13 cellular contexts compared by ENCODE assay signal in the genomic region with DNA sequence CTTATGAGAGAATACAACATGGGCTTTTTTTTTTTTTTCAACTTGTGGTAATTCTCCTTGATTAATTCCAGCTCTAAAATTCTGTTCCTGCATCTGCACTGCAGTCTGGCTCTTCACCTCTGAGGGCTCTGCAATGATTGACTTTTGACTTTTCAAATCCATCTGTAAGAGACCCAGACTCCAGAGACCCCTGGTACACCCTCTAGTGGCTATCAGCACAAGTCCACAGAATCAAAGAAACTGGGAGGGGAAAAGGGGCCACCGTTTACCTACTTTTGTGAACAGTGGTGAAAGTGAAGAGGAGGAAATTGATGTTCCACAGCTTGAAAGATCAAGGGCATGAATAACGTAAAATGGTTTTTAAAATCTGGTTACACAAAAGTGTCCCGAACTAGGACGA.
DNase-seq lines count a peak whose midpoint lies in the region; ATAC-seq and TF ChIP-seq lines count a peak whose summit lies in the region.
"Had no signal": no experiment of that assay in that cellular context is flagged by ENCODE, and none has a peak within 500 bp of the region (broad histone marks: within the 10 kb centered on the region; RNA-seq: fewer than 3 reads in every experiment).

No MANE protein-coding gene starts in this region.

- H2AFZ ChIP-seq in OCI-LY7 (ENCODE audit: low read length), result no peak overlapping the region

- TF ChIP-seq POLR2A in GM18505 (IDR thresholded peaks at IDR 0.05; ENCODE audit: borderline replicate concordance, extremely low read depth, insufficient read depth, insufficient read length), result no peak

- H3K36me3 ChIP-seq in cardiac muscle cell (no peaks in the 10 kb centered on the region), left ventricle myocardium inferior (no peaks in the 10 kb centered on the region), OCI-LY7 (ENCODE audit: insufficient read depth, low read length) (no peaks in the 10 kb centered on the region), upper lobe of right lung (no peaks in the 10 kb centered on the region)
- H3K36me3 ChIP-seq: pancreas had no signal

- no peak for DNase-seq in cardiac muscle cell (ENCODE audit: low read depth in 1 of 2, low spot score in 1 of 2)
- no peak for DNase-seq in left ventricle myocardium inferior
- no peak for DNase-seq in OCI-LY7 (ENCODE audit: low spot score)
- no peak for DNase-seq in fibroblast of villous mesenchyme (ENCODE audit: low read depth)
- DNase-seq in upper lobe of right lung, result no peak
- DNase-seq in NCI-H2107 (lab: John Stamatoyannopoulos, UW), result no peak
- DNase-seq in AG20443 (ENCODE audit: low spot score), result no peak
- DNase-seq: activated CD4-positive, alpha-beta T cell treated with anti-CD3 and anti-CD28 coated beads for 48 hours; DMS79 treated with DMSO at 0.1 percent for 48 hours; GOT3; NCI-H146; pancreas had no signal

- no peaks in the 10 kb centered on the region for H3K79me2 ChIP-seq in OCI-LY7 (ENCODE audit: insufficient read depth, low read depth, low read length)

- POLR2A ChIA-PET in OCI-LY7 (lab: Charles Lee), result no interaction called here

- H3K4me2 ChIP-seq in OCI-LY7 (ENCODE audit: low read length), result no peak overlapping the region

- H3K4me1 ChIP-seq in cardiac muscle cell (ENCODE audit: low read depth) (peaks cover 44% of the 10 kb centered on the region), left ventricle myocardium inferior (peaks cover 5% of the 10 kb centered on the region), OCI-LY7 (ENCODE audit: insufficient read depth, low read length, poor library complexity, severe bottlenecking) (no peaks in the 10 kb centered on the region), upper lobe of right lung (peaks cover 3% of the 10 kb centered on the region)
- H3K4me1 ChIP-seq: pancreas had no signal

- no peaks in the 10 kb centered on the region for H3K27me3 ChIP-seq in cardiac muscle cell
- H3K27me3 ChIP-seq in left ventricle myocardium inferior (ENCODE audit: low read depth), result no peaks in the 10 kb centered on the region
- H3K27me3 ChIP-seq in upper lobe of right lung, result no peaks in the 10 kb centered on the region
- H3K27me3 ChIP-seq: pancreas had no signal

- H3K9me2 ChIP-seq in OCI-LY7 (ENCODE audit: insufficient read depth, low read length), result no peaks in the 10 kb centered on the region

- CTCF ChIA-PET in OCI-LY7 (lab: Charles Lee; ENCODE audit: unreplicated experiment), result no interaction called here

- no peaks in the 10 kb centered on the region for H4K20me1 ChIP-seq in OCI-LY7 (ENCODE audit: insufficient read depth, low read length)

- BruUV-seq in OCI-LY7 (replicated peaks; lab: Mats Ljungman, UMichigan), result no TSS peak

- no peak for ATAC-seq in upper lobe of right lung
- ATAC-seq in GM18505 (IDR thresholded peaks at IDR 0.05; ENCODE audit: unreplicated experiment), result no peak
- ATAC-seq: pancreas had no signal

- intact Hi-C loops in left ventricle myocardium inferior (cut with micrococcal nuclease) (no loop called here), OCI-LY7 (cut with micrococcal nuclease; ENCODE audit: unreplicated experiment) (no loop called here), upper lobe of right lung (cut with DNase I) (no loop called here)

- no peaks in the 10 kb centered on the region for H3K9me3 ChIP-seq in cardiac muscle cell (ENCODE audit: low read depth)
- H3K9me3 ChIP-seq in left ventricle myocardium inferior (replicated peaks), result no peaks in the 10 kb centered on the region
- no peaks in the 10 kb centered on the region for H3K9me3 ChIP-seq in OCI-LY7 (ENCODE audit: low read length)
- H3K9me3 ChIP-seq in upper lobe of right lung, result no peaks in the 10 kb centered on the region
- H3K9me3 ChIP-seq: pancreas had no signal

- H3K4me3 ChIP-seq in cardiac muscle cell (no peak overlapping the region), left ventricle myocardium inferior (no peak overlapping the region), OCI-LY7 (ENCODE audit: low read depth, low read length, poor library complexity, severe bottlenecking) (no peak overlapping the region), fibroblast of villous mesenchyme (ENCODE audit: low read depth, low read length) (no peak overlapping the region), upper lobe of right lung (no peak overlapping the region)
- H3K4me3 ChIP-seq: pancreas had no signal

- H3K27ac ChIP-seq in cardiac muscle cell (no peak overlapping the region), left ventricle myocardium inferior (replicated peaks) (no peak overlapping the region), OCI-LY7 (ENCODE audit: low read depth, low read length, poor library complexity, severe bottlenecking) (no peak overlapping the region), upper lobe of right lung (no peak overlapping the region)
- H3K27ac ChIP-seq: pancreas had no signal

- TF ChIP-seq CTCF in cardiac muscle cell (IDR thresholded peaks at IDR 0.05; ENCODE audit: low read depth, low read length) (peak; percentile 21), left ventricle myocardium inferior (IDR thresholded peaks at IDR 0.05; ENCODE audit: borderline replicate concordance) (no peak), OCI-LY7 (conservative IDR thresholded peaks at IDR 0.05; ENCODE audit: low read length) (peak; percentile 51; the same call in 1 of the 2 replicates), fibroblast of villous mesenchyme (IDR thresholded peaks at IDR 0.05; ENCODE audit: insufficient read depth, low read depth, low read length) (peak; percentile 10), upper lobe of right lung (IDR thresholded peaks at IDR 0.05) (peak; percentile 8)
